ENCODE assay signal across 36 cellular contexts in genomic region chr6:124677874-124678273, GRCh38.
"Had no signal": no experiment of that assay in that cellular context is flagged by ENCODE, and none has a peak within 500 bp of the region (broad histone marks: within the 10 kb centered on the region; RNA-seq: fewer than 3 reads in every experiment).

No MANE protein-coding gene starts in this region.

- DNase-seq: Karpas-422, Kasumi-1, MG63, MM.1S, MV-4-11, NCI-H1048, NCI-H1092, NCI-H1092 treated with DMSO at 0.1 percent for 48 hours, NCI-H1105, NCI-H1105 treated with DMSO at 0.1 percent for 48 hours, NCI-H1417, NCI-H1417 treated with DMSO at 0.1 percent for 48 hours, NCI-H1436, NCI-H1436 treated with DMSO at 0.1 percent for 48 hours, NCI-H146, NCI-H1694, NCI-H1694 treated with DMSO at 0.1 percent for 48 hours, NCI-H187, NCI-H187 treated with DMSO at 0.1 percent for 48 hours, NCI-H1930, NCI-H2029, NCI-H2029 treated with DMSO at 0.1 percent for 48 hours, NCI-H2081, NCI-H2081 treated with DMSO at 0.1 percent for 48 hours, NCI-H2107, NCI-H2171, NCI-H2171 treated with DMSO at 0.1 percent for 48 hours, NCI-H2227 treated with DMSO at 0.1 percent for 48 hours, NCI-H226, NCI-H345, NCI-H446, NCI-H446 treated with DMSO at 0.1 percent for 48 hours, NCI-H510A, NCI-H510A treated with DMSO at 0.1 percent for 48 hours, NCI-H524, NCI-H524 treated with DMSO at 0.1 percent for 48 hours had no signal

- H3K36me3 ChIP-seq: MG63 had no signal

- H3K27me3 ChIP-seq: MG63 had no signal

- H3K9me3 ChIP-seq: MG63 had no signal

- H3K4me3 ChIP-seq: MG63 had no signal
